ENCODE assay signal across 9 cellular contexts in the genomic region with DNA sequence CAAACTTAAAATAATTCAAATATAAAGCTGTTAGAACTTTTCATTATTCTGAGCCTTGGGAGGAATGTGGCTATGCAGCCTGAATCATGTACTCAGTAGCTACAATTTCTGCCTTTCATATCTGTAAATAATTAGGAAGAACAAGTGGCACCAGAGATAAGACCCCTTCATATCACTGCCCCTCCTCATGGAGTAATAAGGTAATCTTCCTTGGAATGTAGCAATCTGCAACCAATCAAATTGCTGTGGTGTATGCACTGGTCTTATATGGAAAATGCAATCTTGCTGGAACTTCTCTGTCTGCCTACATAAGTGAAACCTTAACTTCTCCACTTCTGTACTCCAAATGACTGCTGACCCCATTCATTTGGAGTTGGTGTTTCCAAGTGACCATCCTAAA.
"Had no signal": no experiment of that assay in that cellular context is flagged by ENCODE, and none has a peak within 500 bp of the region (broad histone marks: within the 10 kb centered on the region; RNA-seq: fewer than 3 reads in every experiment).

No MANE protein-coding gene starts in this region.

- H3K4me1 ChIP-seq: HAP-1 had no signal

- H3K36me3 Mint-ChIP-seq: IgD-negative memory B cell had no signal

- H3K9me3 ChIP-seq: HAP-1 had no signal

- H3K4me3 Mint-ChIP-seq: HFFc6, IgD-negative memory B cell had no signal

- ATAC-seq: HCT116, HepG2 had no signal

- H3K9me3 Mint-ChIP-seq: HFFc6 had no signal

- H2AFZ ChIP-seq: GM23248 had no signal

- H3K36me3 ChIP-seq: HAP-1 had no signal

- H3K27ac Mint-ChIP-seq: HFFc6, IgD-negative memory B cell had no signal

- H3K4me3 ChIP-seq: GM23248, HAP-1 had no signal

- DNase-seq: GM23248, GOT3, H7, HFFc6 had no signal

- FAIRE-seq: HepG2 had no signal

- H3K4me1 Mint-ChIP-seq: IgD-negative memory B cell had no signal

- H3K9ac ChIP-seq: GM23248 had no signal

- H3K27ac ChIP-seq: GM23248, HL-60 had no signal
